Comparison of ENCODE assay signal across 8 cellular contexts in genomic region chr2:172399765-172400164, GRCh38.
"Had no signal": no experiment of that assay in that cellular context is flagged by ENCODE, and none has a peak within 500 bp of the region (broad histone marks: within the 10 kb centered on the region; RNA-seq: fewer than 3 reads in every experiment).

No MANE protein-coding gene starts in this region.

- H3K4me3 ChIP-seq: GM23248, K562 had no signal

- FAIRE-seq: H54, K562 had no signal

- DNase-seq: GM23248, GOT3, H9, HCEC 1CT, IMR-90, KG1 had no signal

- H3K27ac ChIP-seq: GM23248 had no signal

- ATAC-seq: K562 had no signal
